Comparison of ENCODE assay signal across 18 cellular contexts in the genomic region with DNA sequence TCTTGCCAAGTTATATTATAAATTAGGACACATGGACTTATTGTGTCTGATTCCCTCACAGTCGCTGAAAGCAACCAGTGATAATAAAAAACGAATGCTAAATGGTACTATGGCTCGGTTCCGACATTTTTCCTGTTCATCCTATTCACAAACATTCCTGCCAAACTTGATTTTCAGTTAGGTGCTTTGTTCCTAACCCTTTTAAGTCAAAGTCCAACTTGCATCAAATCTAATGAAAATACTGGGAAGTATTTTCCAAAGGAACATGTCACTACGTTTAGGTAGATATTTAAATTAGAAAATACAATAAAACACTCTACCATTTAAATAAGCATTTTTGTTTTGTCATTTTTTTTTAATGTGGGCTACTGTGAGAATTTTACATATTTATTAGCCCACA. TPM values are rescaled to one million over a fixed set of nuclear protein-coding genes. Genes with fewer than 3 reads are reported as not detected.
DNase-seq lines count a peak whose midpoint lies in the region; ATAC-seq, FAIRE-seq and TF ChIP-seq lines count a peak whose summit lies in the region.
"Had no signal": no experiment of that assay in that cellular context is flagged by ENCODE, and none has a peak within 500 bp of the region (broad histone marks: within the 10 kb centered on the region; RNA-seq: fewer than 3 reads in every experiment).

No MANE protein-coding gene starts in this region.

- no peaks in the 10 kb centered on the region for H4K20me1 ChIP-seq in HCT116 (ENCODE audit: insufficient read depth)

- RAD21 ChIA-PET in HCT116 (lab: Charles Lee; ENCODE audit: low non-redundant PET in 1 of 2, low total read pairs in 2 of 2, uncharacterized antibody in 2 of 2, unreplicated experiment in 2 of 2): no interaction called here

- no peaks in the 10 kb centered on the region for H3K9me3 ChIP-seq in HCT116 (ENCODE audit: control insufficient read depth in 1 of 2, insufficient read depth in 1 of 2, low read depth in 1 of 2, low read length in 2 of 2)

- no peak overlapping the region for H2AFZ ChIP-seq in HCT116 (ENCODE audit: low read depth, low read length, poor library complexity, severe bottlenecking)
- H2AFZ ChIP-seq: GM23248 had no signal

- no peaks in the 10 kb centered on the region for H3K4me1 ChIP-seq in HCT116 (ENCODE audit: control insufficient read depth in 1 of 2, insufficient read depth in 2 of 2, low read length in 2 of 2)

- ATAC-seq in HCT116: no peak
- ATAC-seq in left lobe of liver: peak; percentile 50
- ATAC-seq in GM21447 (IDR thresholded peaks at IDR 0.05; ENCODE audit: unreplicated experiment): no peak

- H3K27me3 ChIP-seq in HCT116 (ENCODE audit: insufficient read depth, low read length): no peaks in the 10 kb centered on the region

- no peak overlapping the region for H3K9ac ChIP-seq in HCT116 (ENCODE audit: low read length)
- H3K9ac ChIP-seq: GM23248 had no signal

- peaks cover 78 to 85% of the 10 kb centered on the region in 2 experiments for H3K36me3 ChIP-seq in HCT116 (ENCODE audit: control insufficient read depth in 1 of 2, insufficient read depth in 2 of 2, low read length in 2 of 2)

- H3K4me3 ChIP-seq in HCT116 (replicated peaks in 1 of 2; ENCODE audit: low read depth in 1 of 2, low read length in 2 of 2): no peak overlapping the region
- H3K4me3 ChIP-seq: GM23248 had no signal

- no peaks in the 10 kb centered on the region for H3K9me2 ChIP-seq in HCT116 (ENCODE audit: insufficient read depth)

- peak; percentile 6 for FAIRE-seq in G401.6 (lab: Jason Lieb, UNC)
- FAIRE-seq: GM12892, H1 had no signal

- POLR2A ChIA-PET in HCT116 (lab: Charles Lee): no interaction called here

- H3K4me2 ChIP-seq in HCT116 (ENCODE audit: low read length): no peak overlapping the region

- CTCF ChIA-PET in HCT116 (lab: Charles Lee): no interaction called here

- TSS peak; percentile 4 for BruUV-seq in HCT116 (replicated peaks; lab: Mats Ljungman, UMichigan)

- intact Hi-C loops in HCT116 (cut with micrococcal nuclease): no loop called here

- no peak overlapping the region for H3K27ac ChIP-seq in HCT116 (ENCODE audit: low read depth, low read length)
- H3K27ac ChIP-seq: GM23248 had no signal

- DNase-seq in HCT116 (ENCODE audit: low read depth, low spot score): no peak
- no peak for DNase-seq in left lobe of liver (ENCODE audit: low spot score)
- DNase-seq in activated CD4-positive, CD25-positive, alpha-beta regulatory T cell treated with anti-CD3 and anti-CD28 coated beads, Interleukin-2, amount 50 U/mL, for 72 hours: no peak
- no peak for DNase-seq in activated CD4-positive, alpha-beta T cell treated with anti-CD3 and anti-CD28 coated beads for 48 hours
- DNase-seq: C1 segment of cervical spinal cord; Calu3; CD4-positive, alpha-beta memory T cell; COR-L47; DMS53; DMS79 treated with DMSO at 0.1 percent for 48 hours; GM23248; H7; HCEC 1CT; HFFc6 had no signal

- H3K79me2 ChIP-seq in HCT116 (ENCODE audit: insufficient read depth, low read length): peaks cover 26% of the 10 kb centered on the region

- TF ChIP-seq CTCF in HCT116 (IDR thresholded peaks at IDR 0.05 in 2 of 3, conservative IDR thresholded peaks at IDR 0.05 in 1 of 3; ENCODE audit: borderline replicate concordance in 1 of 3, insufficient read depth in 1 of 3, low read depth in 2 of 3, low read length in 2 of 3): no peak

- TF ChIP-seq POLR2A in HCT116 (IDR thresholded peaks at IDR 0.05; ENCODE audit: borderline replicate concordance, extremely low read depth, insufficient read depth, insufficient read length): no peak

- TF ChIP-seq RAD21 in HCT116 (IDR thresholded peaks at IDR 0.05; ENCODE audit: low read depth): no peak

TF ChIP-seq in HCT116, 20 proteins besides CTCF, POLR2A, EP300 and RAD21:
- TF ChIP-seq JUND (IDR thresholded peaks at IDR 0.05) (no peak), TCF7L2 (IDR thresholded peaks at IDR 0.05; ENCODE audit: borderline replicate concordance, extremely low read depth, insufficient read depth, insufficient read length) (no peak)

RNA-seq across cellular contexts. Expression of gene SETD6, which starts 21.0 kb away (rescaled TPM):
- 26.6 TPM for total RNA-seq in HCT116 (2021; ENCODE audit: unreplicated experiment)
- 13.3 and 15.1 TPM in 2 replicates for polyA plus RNA-seq in HCT116 (2012)
- total RNA-seq in left lobe of liver: 13.5 TPM

RNA-seq across cellular contexts. Expression of gene NDRG4, which starts 36.3 kb away (rescaled TPM):
- total RNA-seq in HCT116 (2021; ENCODE audit: unreplicated experiment) (8.6 TPM), left lobe of liver (2.4 TPM)
- polyA plus RNA-seq in HCT116 (2012): 8.2 and 8.9 TPM in 2 replicates
